ENCODE assay signal across 23 cellular contexts in genomic region chr11:34775417-34775888, GRCh38.
"Had no signal": no experiment of that assay in that cellular context is flagged by ENCODE, and none has a peak within 500 bp of the region (broad histone marks: within the 10 kb centered on the region; RNA-seq: fewer than 3 reads in every experiment).

No MANE protein-coding gene starts in this region.

- ATAC-seq: PC-3, Right ventricle myocardium inferior had no signal

- H3K9me3 ChIP-seq: Peyer's patch, SJCRH30 had no signal

- H3K27ac ChIP-seq: HL-60, Peyer's patch, SJCRH30, SK-N-MC had no signal

- H3K27me3 ChIP-seq: MG63, Peyer's patch, SJCRH30 had no signal

- DNase-seq: Karpas-422, KG1, MG63, NCI-H1092, NCI-H1105 treated with DMSO at 0.1 percent for 48 hours, NCI-H1436, NCI-H187, NCI-H2029, NCI-H2081 treated with DMSO at 0.1 percent for 48 hours, NCI-H2171, NCI-H226, NCI-H446, NCI-H510A, NCI-H524 treated with DMSO at 0.1 percent for 48 hours, NCI-H69, NCI-H774, PC-3, Peyer's patch, SHP77 treated with DMSO at 0.1 percent for 48 hours, SJCRH30 had no signal

- H3K36me3 ChIP-seq: MG63, Peyer's patch, SJCRH30 had no signal

- H3K4me3 ChIP-seq: MG63, Peyer's patch, SJCRH30, SK-N-MC had no signal

- H3K4me1 ChIP-seq: Peyer's patch, SJCRH30 had no signal
